6 cellular contexts compared by ENCODE assay signal in genomic region chr2:66122491-66122890, GRCh38.
"Had no signal": no experiment of that assay in that cellular context is flagged by ENCODE, and none has a peak within 500 bp of the region (broad histone marks: within the 10 kb centered on the region; RNA-seq: fewer than 3 reads in every experiment).

No MANE protein-coding gene starts in this region.

- H3K4me3 ChIP-seq: GM23248, HAP-1 had no signal

- H3K36me3 ChIP-seq: HAP-1 had no signal

- DNase-seq: GM23248, GOT3, H7, HFFc6 had no signal

- H3K9ac ChIP-seq: GM23248 had no signal

- H3K4me1 ChIP-seq: HAP-1 had no signal

- H3K27ac ChIP-seq: GM23248, HL-60 had no signal

- H3K9me3 ChIP-seq: HAP-1 had no signal

- H2AFZ ChIP-seq: GM23248 had no signal
